Comparison of ENCODE assay signal across 8 cellular contexts in genomic region chr6:170438402-170438753, GRCh38.
DNase-seq lines count a peak whose midpoint lies in the region; ATAC-seq, FAIRE-seq and TF ChIP-seq lines count a peak whose summit lies in the region.

No MANE protein-coding gene starts in this region.

- H3K36me3 ChIP-seq in NT2/D1 (ENCODE audit: insufficient read depth, insufficient read length, low read length) (no peaks in the 10 kb centered on the region), GM12878 (ENCODE audit: control insufficient read depth in 2 of 2, insufficient read depth in 2 of 2, low read length in 1 of 2) (no peaks in the 10 kb centered on the region)

- intact Hi-C loops in GM12878 (cut with micrococcal nuclease; ENCODE audit: unreplicated experiment) (no loop called here), sciatic nerve (cut with DNase I) (no loop called here)

- H4K20me1 ChIP-seq in GM12878 (ENCODE audit: control insufficient read depth, insufficient read depth) = no peaks in the 10 kb centered on the region

- H3K9me3 ChIP-seq in NT2/D1 (ENCODE audit: insufficient read depth, low read length) = no peaks in the 10 kb centered on the region
- no peaks in the 10 kb centered on the region; the same call in 2 of the 3 replicates for H3K9me3 ChIP-seq in GM12878 (replicated peaks; ENCODE audit: control insufficient read depth, insufficient read depth, low read length)

- H3K4me1 ChIP-seq in NT2/D1 (ENCODE audit: insufficient read depth, insufficient read length) (peaks cover 23% of the 10 kb centered on the region), GM12878 (ENCODE audit: control insufficient read depth, insufficient read depth, low read length) (no peaks in the 10 kb centered on the region; the same call in 1 of the 2 replicates)

- in situ Hi-C loops in GM12878 (cut with MboI) = no loop called here

- ATAC-seq in GM21576 (IDR thresholded peaks at IDR 0.05; ENCODE audit: unreplicated experiment) = peak; percentile 88
- peak; percentile 93 for ATAC-seq in GM12878
- peak; percentile 91 for ATAC-seq in sciatic nerve

- TF ChIP-seq POLR2A in GM12878 (IDR thresholded peaks at IDR 0.05; ENCODE audit: low read depth, low read length) = no peak

- H3K27ac ChIP-seq in GM12878 (ENCODE audit: control insufficient read depth, insufficient read depth) = no peak overlapping the region

- H3K9ac ChIP-seq in NT2/D1 (ENCODE audit: insufficient read length, low read depth) (peak overlapping the region; percentile 28), GM12878 (ENCODE audit: control insufficient read depth, insufficient read depth, low read length) (no peak overlapping the region)

- H3K27me3 ChIP-seq in NT2/D1 (ENCODE audit: insufficient read depth, insufficient read length) (no peaks in the 10 kb centered on the region), GM12878 (replicated peaks in 1 of 2; ENCODE audit: control insufficient read depth in 2 of 2, insufficient read depth in 2 of 2, low read length in 1 of 2) (no peaks in the 10 kb centered on the region)

- peak; percentile 91 for DNase-seq in DMS79 treated with DMSO at 0.1 percent for 48 hours (lab: John Stamatoyannopoulos, UW)
- DNase-seq in HTR-8/SVneo (ENCODE audit: insufficient read length, low spot score) = peak; percentile 97
- peak; percentile 63 for DNase-seq in NT2/D1 (ENCODE audit: low read depth, low spot score)
- DNase-seq in GM12878 (ENCODE audit: low read depth, low spot score) = no peak
- peak in 36 of 51 donors; percentile 4 to 86 (median 44) for DNase-seq in hypothalamus (lab: John Stamatoyannopoulos, UW)
- DNase-seq in sciatic nerve (ENCODE audit: low spot score) = peak; percentile 76
- no peak for DNase-seq in KG1 (lab: John Stamatoyannopoulos, UW)

- peak; percentile 99 for FAIRE-seq in HTR-8/SVneo (lab: Jason Lieb, UNC)
- no peak for FAIRE-seq in GM12878 (lab: Jason Lieb, UNC)

- RAD21 ChIA-PET in GM12878 (lab: Charles Lee; ENCODE audit: unreplicated experiment) = interaction anchor here (0.8 to 1.5 kb wide), 3 partner anchors 9 to 79 kb away, joined by 3 to 6 read pairs (median 3); no protein-coding TSS in a partner anchor

- no TSS peak for BruUV-seq in GM12878 (replicated peaks; lab: Mats Ljungman, UMichigan)

- SMC1A ChIA-PET in GM12878 (lab: Charles Lee; ENCODE audit: uncharacterized antibody, unreplicated experiment) = interaction anchor here (1.0 to 1.1 kb wide), 2 partner anchors 27 to 78 kb away, joined by 3 read pairs; no protein-coding TSS in a partner anchor

- 32% methylated on average over 15 of the region's 15 CpGs for WGBS in GM12878 (ENCODE audit: insufficient coverage, insufficient replicate concordance, low lambda C conversion rate, missing lambda C conversion rate)

- peak overlapping the region; percentile 30; the same call in 1 of the 2 replicates for H3K4me2 ChIP-seq in GM12878 (ENCODE audit: control insufficient read depth, insufficient read depth)

- peak overlapping the region; percentile 25 for H2AFZ ChIP-seq in GM12878 (ENCODE audit: control insufficient read depth, low read depth, low read length)

- CTCF ChIA-PET in GM12878 (lab: Yijun Ruan, JAX) = interaction anchor here (0.9 kb wide), 1 partner anchor 145 kb away, joined by 3 read pairs; no protein-coding TSS in a partner anchor

- TF ChIP-seq RAD21 in GM12878 (IDR thresholded peaks at IDR 0.05; ENCODE audit: insufficient read depth, low read depth, low read length) = no peak

- POLR2A ChIA-PET in GM12878 (lab: Charles Lee) = no interaction called here

- H3K4me3 ChIP-seq in NT2/D1 (ENCODE audit: insufficient read length, low read depth) = no peak overlapping the region
- no peak overlapping the region for H3K4me3 ChIP-seq in GM12878

- TF ChIP-seq CTCF in GM12878 (IDR thresholded peaks at IDR 0.05 in 2 of 3, conservative IDR thresholded peaks at IDR 0.05 in 1 of 3; ENCODE audit: control insufficient read depth in 2 of 3, extremely low read depth in 1 of 3, insufficient read depth in 1 of 3, low read depth in 3 of 3, low read length in 3 of 3) = no peak

- H3K79me2 ChIP-seq in GM12878 (ENCODE audit: control insufficient read depth, insufficient read depth, low read length) = no peaks in the 10 kb centered on the region

- no peak for TF ChIP-seq EP300 in GM12878 (IDR thresholded peaks at IDR 0.05; ENCODE audit: borderline replicate concordance in 1 of 2, control insufficient read depth in 1 of 2, low read depth in 2 of 2, low read length in 2 of 2)

TF ChIP-seq in GM12878, 131 proteins besides CTCF, POLR2A, EP300 and RAD21 (continues in another document):
- TF ChIP-seq, protein P1, sequence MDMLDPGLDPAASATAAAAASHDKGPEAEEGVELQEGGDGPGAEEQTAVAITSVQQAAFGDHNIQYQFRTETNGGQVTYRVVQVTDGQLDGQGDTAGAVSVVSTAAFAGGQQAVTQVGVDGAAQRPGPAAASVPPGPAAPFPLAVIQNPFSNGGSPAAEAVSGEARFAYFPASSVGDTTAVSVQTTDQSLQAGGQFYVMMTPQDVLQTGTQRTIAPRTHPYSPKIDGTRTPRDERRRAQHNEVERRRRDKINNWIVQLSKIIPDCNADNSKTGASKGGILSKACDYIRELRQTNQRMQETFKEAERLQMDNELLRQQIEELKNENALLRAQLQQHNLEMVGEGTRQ (IDR thresholded peaks at IDR 0.05; ENCODE audit: borderline replicate concordance, low read depth, low read length) = no peak
- TF ChIP-seq DPF2 (IDR thresholded peaks at IDR 0.05) (peak; percentile 25; the same call in 1 of the 2 replicates), SMC3 (IDR thresholded peaks at IDR 0.05; ENCODE audit: borderline replicate concordance, low read length) (no peak), BHLHE40 (IDR thresholded peaks at IDR 0.05; ENCODE audit: borderline replicate concordance in 1 of 2, low read depth in 2 of 2, low read length in 1 of 2) (peak in 1 of 2 experiments; percentile 50; a peak in 1 of 4 replicates), RAD51 (IDR thresholded peaks at IDR 0.05) (no peak), PKNOX1 (IDR thresholded peaks at IDR 0.05) (peak; percentile 96), SPI1 (IDR thresholded peaks at IDR 0.05; ENCODE audit: borderline replicate concordance, insufficient read depth, low read depth, low read length) (no peak), MEF2A (IDR thresholded peaks at IDR 0.05; ENCODE audit: insufficient read depth, low read depth, low read length) (no peak), TCF12 (IDR thresholded peaks at IDR 0.05; ENCODE audit: low read depth, low read length) (0 out of 2 replicates have a peak, but pooled peaks have one; percentile 23), KAT2A (conservative IDR thresholded peaks at IDR 0.05; ENCODE audit: control insufficient read depth, low read depth, low read length) (no peak), ZNF217 (IDR thresholded peaks at IDR 0.05) (no peak)
- TF ChIP-seq, protein P2, sequence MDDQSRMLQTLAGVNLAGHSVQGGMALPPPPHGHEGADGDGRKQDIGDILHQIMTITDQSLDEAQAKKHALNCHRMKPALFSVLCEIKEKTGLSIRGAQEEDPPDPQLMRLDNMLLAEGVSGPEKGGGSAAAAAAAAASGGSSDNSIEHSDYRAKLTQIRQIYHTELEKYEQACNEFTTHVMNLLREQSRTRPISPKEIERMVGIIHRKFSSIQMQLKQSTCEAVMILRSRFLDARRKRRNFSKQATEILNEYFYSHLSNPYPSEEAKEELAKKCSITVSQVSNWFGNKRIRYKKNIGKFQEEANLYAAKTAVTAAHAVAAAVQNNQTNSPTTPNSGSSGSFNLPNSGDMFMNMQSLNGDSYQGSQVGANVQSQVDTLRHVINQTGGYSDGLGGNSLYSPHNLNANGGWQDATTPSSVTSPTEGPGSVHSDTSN (IDR thresholded peaks at IDR 0.05; ENCODE audit: insufficient replicate concordance, low read depth, low read length) = peak; percentile 92

Comparison
In these comparisons a context has a peak if more than half of its experiments do, and no peak if none do; other contexts are left out.
1. DNase-seq: peak in DMS79 treated with DMSO at 0.1 percent for 48 hours (single experiment), HTR-8/SVneo (single experiment), NT2/D1 (single experiment), hypothalamus (36 of 51) and sciatic nerve (single experiment); none in GM12878 (single experiment) and KG1 (single experiment).
2. Peak in every context shown above with its lines, with median percentiles within 50 percentile points of each other: ATAC-seq.